9 cellular contexts compared by ENCODE assay signal in genomic region chr17:8160741-8161221, GRCh38. TPM values are rescaled to one million over a fixed set of nuclear protein-coding genes. Genes with fewer than 3 reads are reported as not detected.
A peak's percentile ranks its signal among the peaks of the same experiment; 100 is the strongest.
DNase-seq lines count a peak whose midpoint lies in the region; ATAC-seq and TF ChIP-seq lines count a peak whose summit lies in the region.
"Had no signal": no experiment of that assay in that cellular context is flagged by ENCODE, and none has a peak within 500 bp of the region (broad histone marks: within the 10 kb centered on the region; RNA-seq: fewer than 3 reads in every experiment).

No MANE protein-coding gene starts in this region.

- H3K27me3 ChIP-seq in mucosa of stomach (ENCODE audit: control insufficient read depth, insufficient read depth, low read length), result no peaks in the 10 kb centered on the region
- H3K27me3 ChIP-seq in transverse colon, result no peaks in the 10 kb centered on the region
- H3K27me3 ChIP-seq: SJSA1 had no signal

- peaks cover 46% of the 10 kb centered on the region for H3K4me1 ChIP-seq in mucosa of stomach (ENCODE audit: control insufficient read depth, insufficient read depth, low read length)
- peaks cover 33 to 66% (median 48%) of the 10 kb centered on the region in 4 donors for H3K4me1 ChIP-seq in transverse colon

- intact Hi-C loops in transverse colon (cut with DNase I; ENCODE audit: low total_unique reads), result no loop called here

- H3K27ac ChIP-seq in transverse colon, result peak overlapping the region; percentile 93 to 100 (median 97)
- H3K27ac ChIP-seq: SJSA1 had no signal

- H3K9me3 Mint-ChIP-seq in activated naive CD4-positive, alpha-beta T cell treated with anti-CD3 and anti-CD28 coated beads, Interleukin-2, amount 10 ng/mL, durations not matched to agents 7 days and 5 days, result no peaks in the 10 kb centered on the region
- no peaks in the 10 kb centered on the region for H3K9me3 Mint-ChIP-seq in activated naive CD4-positive, alpha-beta T cell treated with anti-CD3 and anti-CD28 coated beads, Interleukin-2, amount 50 U/mL, for 72 hours
- no peaks in the 10 kb centered on the region for H3K9me3 Mint-ChIP-seq in central memory CD8-positive, alpha-beta T cell

- CTCF ChIA-PET in activated naive CD4-positive, alpha-beta T cell treated with anti-CD3 and anti-CD28 coated beads, Interleukin-2, amount 10 ng/mL, durations not matched to agents 7 days and 5 days (lab: Charles Lee), result interaction anchor here (0.7 to 1.4 kb wide), 5 partner anchors 10 to 100 kb away, joined by 3 to 10 read pairs (median 3); no protein-coding TSS in a partner anchor

- H3K4me1 Mint-ChIP-seq in activated naive CD4-positive, alpha-beta T cell treated with anti-CD3 and anti-CD28 coated beads, Interleukin-2, amount 10 ng/mL, durations not matched to agents 7 days and 5 days, result peaks cover 61% of the 10 kb centered on the region
- peaks cover 58% of the 10 kb centered on the region for H3K4me1 Mint-ChIP-seq in central memory CD8-positive, alpha-beta T cell

- 28 to 55% methylated on average over 3 to 5 of the region's 5 CpGs for WGBS in transverse colon (ENCODE audit: low coverage in 1 of 2), 2 donors

- H3K9ac ChIP-seq in mucosa of stomach (ENCODE audit: low read length), result peak overlapping the region; percentile 50

- H3K36me3 ChIP-seq in mucosa of stomach (ENCODE audit: control insufficient read depth, insufficient read depth, low read length), result peaks cover 8% of the 10 kb centered on the region
- H3K36me3 ChIP-seq in transverse colon, result peaks cover 0 to 3% (median 0%) of the 10 kb centered on the region in 4 donors

- peak overlapping the region; percentile 86 for H3K4me3 Mint-ChIP-seq in activated naive CD4-positive, alpha-beta T cell treated with anti-CD3 and anti-CD28 coated beads, Interleukin-2, amount 10 ng/mL, durations not matched to agents 7 days and 5 days
- peak overlapping the region; percentile 88 for H3K4me3 Mint-ChIP-seq in central memory CD8-positive, alpha-beta T cell

- H3K27me3 Mint-ChIP-seq in activated naive CD4-positive, alpha-beta T cell treated with anti-CD3 and anti-CD28 coated beads, Interleukin-2, amount 10 ng/mL, durations not matched to agents 7 days and 5 days, result no peaks in the 10 kb centered on the region
- no peaks in the 10 kb centered on the region for H3K27me3 Mint-ChIP-seq in central memory CD8-positive, alpha-beta T cell

- H3K4me3 ChIP-seq in mucosa of stomach (ENCODE audit: low read length) (no peak overlapping the region), transverse colon (peak overlapping the region in 1 of 4 donors; percentile 63)
- H3K4me3 ChIP-seq: SJSA1 had no signal

- H3K27ac Mint-ChIP-seq in activated naive CD4-positive, alpha-beta T cell treated with anti-CD3 and anti-CD28 coated beads, Interleukin-2, amount 10 ng/mL, durations not matched to agents 7 days and 5 days, result peak overlapping the region; percentile 96
- peak overlapping the region in 1 of 2 donors; percentile 91 for H3K27ac Mint-ChIP-seq in activated naive CD4-positive, alpha-beta T cell treated with anti-CD3 and anti-CD28 coated beads, Interleukin-2, amount 50 U/mL, for 72 hours
- H3K27ac Mint-ChIP-seq in central memory CD8-positive, alpha-beta T cell (ENCODE audit: low read depth), result peak overlapping the region; percentile 97

- no peak for TF ChIP-seq POLR2A in transverse colon (IDR thresholded peaks at IDR 0.05)

- TF ChIP-seq CTCF in transverse colon (IDR thresholded peaks at IDR 0.05), result no peak

- no peak for DNase-seq in activated naive CD4-positive, alpha-beta T cell treated with anti-CD3 and anti-CD28 coated beads, Interleukin-2, amount 10 ng/mL, durations not matched to agents 7 days and 5 days
- DNase-seq in activated naive CD4-positive, alpha-beta T cell treated with anti-CD3 and anti-CD28 coated beads, Interleukin-2, amount 50 U/mL, for 72 hours (ENCODE audit: low spot score in 2 of 2), result no peak
- DNase-seq in central memory CD8-positive, alpha-beta T cell (ENCODE audit: low spot score in 2 of 2), result no peak
- DNase-seq in transverse colon, result no peak
- DNase-seq in H4 (ENCODE audit: low spot score), result no peak

- in situ Hi-C loops in transverse colon (cut with MboI; ENCODE audit: low pct_ligation_motif_present in 1 of 4, low pct_unique_long_range_greater_than_20kb in 1 of 4, low sequenced_read_pairs in 3 of 4), result no loop called here

- no peak for ATAC-seq in activated naive CD4-positive, alpha-beta T cell treated with anti-CD3 and anti-CD28 coated beads, Interleukin-2, amount 50 U/mL, for 72 hours
- ATAC-seq in central memory CD8-positive, alpha-beta T cell (replicated peaks; ENCODE audit: extremely low read depth, poor library complexity, severe bottlenecking), result no peak
- ATAC-seq in HG02885 (IDR thresholded peaks at IDR 0.05; ENCODE audit: poor library complexity, unreplicated experiment) (no peak), HG02610 (IDR thresholded peaks at IDR 0.05; ENCODE audit: unreplicated experiment) (no peak)

- TF ChIP-seq EP300 in transverse colon (IDR thresholded peaks at IDR 0.05; ENCODE audit: low read depth), result no peak

- peaks cover 32% of the 10 kb centered on the region for H3K36me3 Mint-ChIP-seq in activated naive CD4-positive, alpha-beta T cell treated with anti-CD3 and anti-CD28 coated beads, Interleukin-2, amount 10 ng/mL, durations not matched to agents 7 days and 5 days
- peaks cover 12 to 13% of the 10 kb centered on the region in 2 donors for H3K36me3 Mint-ChIP-seq in activated naive CD4-positive, alpha-beta T cell treated with anti-CD3 and anti-CD28 coated beads, Interleukin-2, amount 50 U/mL, for 72 hours
- H3K36me3 Mint-ChIP-seq in central memory CD8-positive, alpha-beta T cell (ENCODE audit: insufficient read depth), result peaks cover 53% of the 10 kb centered on the region

- H3K9me3 ChIP-seq in mucosa of stomach (ENCODE audit: control insufficient read depth, low read length), result no peaks in the 10 kb centered on the region
- H3K9me3 ChIP-seq in transverse colon, result no peaks in the 10 kb centered on the region
- H3K9me3 ChIP-seq: SJSA1 had no signal

RNA-seq across cellular contexts. Expression of gene VAMP2, which starts 2.0 kb away (rescaled TPM):
- total RNA-seq in activated naive CD4-positive, alpha-beta T cell treated with anti-CD3 and anti-CD28 coated beads, Interleukin-2, amount 50 U/mL, for 72 hours, result 10 to 100 TPM; 43.6 to 85.6 TPM
- total RNA-seq in transverse colon, result 10 to 100 TPM; 20.9 to 49.4 (median 30.1) TPM
- 0.64 TPM in 2 replicates for total RNA-seq in H4 (2014; rRNA removed; shearing (Covaris generic))

RNA-seq across cellular contexts. Expression of gene PER1, which starts 8.6 kb away (rescaled TPM):
- total RNA-seq in activated naive CD4-positive, alpha-beta T cell treated with anti-CD3 and anti-CD28 coated beads, Interleukin-2, amount 50 U/mL, for 72 hours, result 100 to 1,000 TPM in 1 of 2 donors, 10 to 100 TPM in 1; 80.9 to 294 TPM
- total RNA-seq in transverse colon, result 100 to 1,000 TPM in 2 of 4 donors, 10 to 100 TPM in 2; 55.9 to 211 (median 109) TPM
- total RNA-seq in H4 (2014; rRNA removed; shearing (Covaris generic)), result 4.4 and 4.6 TPM in 2 replicates

RNA-seq across cellular contexts. Expression of gene TMEM107, which starts 15.4 kb away (rescaled TPM):
- total RNA-seq in activated naive CD4-positive, alpha-beta T cell treated with anti-CD3 and anti-CD28 coated beads, Interleukin-2, amount 50 U/mL, for 72 hours, result 10 to 100 TPM; 32.7 to 48.9 TPM
- 10 to 100 TPM in 2 of 4 donors, 1 to 10 TPM in 2; 1.5 to 74.6 (median 18.3) TPM for total RNA-seq in transverse colon
- total RNA-seq in H4 (2014; rRNA removed; shearing (Covaris generic)), result 1.7 and 13.3 TPM in 2 replicates

RNA-seq across cellular contexts. Expression of gene BORCS6, which starts 29.2 kb away (rescaled TPM):
- total RNA-seq in activated naive CD4-positive, alpha-beta T cell treated with anti-CD3 and anti-CD28 coated beads, Interleukin-2, amount 50 U/mL, for 72 hours, result 1 to 10 TPM; 5.4 to 7.2 TPM
- 10 to 100 TPM in 3 of 4 donors, 1 to 10 TPM in 1; 3.2 to 17.1 (median 12.7) TPM for total RNA-seq in transverse colon
- total RNA-seq in H4 (2014; rRNA removed; shearing (Covaris generic)), result 0.62 and 0.68 TPM in 2 replicates

RNA-seq across cellular contexts. Expression of gene HES7, which starts 36.9 kb away (rescaled TPM):
- total RNA-seq in activated naive CD4-positive, alpha-beta T cell treated with anti-CD3 and anti-CD28 coated beads, Interleukin-2, amount 50 U/mL, for 72 hours, result 10 to 100 TPM in 1 of 2 donors, 1 to 10 TPM in 1; 7.5 to 10.7 TPM
- total RNA-seq in transverse colon, result not detected
- 0.14 TPM in 1 of 2 replicates, not detected in the other for total RNA-seq in H4 (2014; rRNA removed; shearing (Covaris generic))
- total RNA-seq: SJSA1 had no signal

Comparison
In these comparisons a context has a peak if more than half of its experiments do, and no peak if none do; other contexts are left out.
1. RNA of gene VAMP2, which starts 2.0 kb away (total RNA-seq): 43.6 to 85.6 TPM in activated naive CD4-positive, alpha-beta T cell treated with anti-CD3 and anti-CD28 coated beads, Interleukin-2, amount 50 U/mL, for 72 hours and 20.9 to 49.4 TPM in transverse colon; 0.64 TPM in H4; every median in the first group is over 10 times any median in the second.
2. RNA of gene PER1, which starts 8.6 kb away (total RNA-seq): 80.9 to 294 TPM in activated naive CD4-positive, alpha-beta T cell treated with anti-CD3 and anti-CD28 coated beads, Interleukin-2, amount 50 U/mL, for 72 hours and 55.9 to 211 TPM in transverse colon; 4.4 to 4.6 TPM in H4; every median in the first group is over 10 times any median in the second.